ENCODE assay signal across 22 cellular contexts in the genomic region with DNA sequence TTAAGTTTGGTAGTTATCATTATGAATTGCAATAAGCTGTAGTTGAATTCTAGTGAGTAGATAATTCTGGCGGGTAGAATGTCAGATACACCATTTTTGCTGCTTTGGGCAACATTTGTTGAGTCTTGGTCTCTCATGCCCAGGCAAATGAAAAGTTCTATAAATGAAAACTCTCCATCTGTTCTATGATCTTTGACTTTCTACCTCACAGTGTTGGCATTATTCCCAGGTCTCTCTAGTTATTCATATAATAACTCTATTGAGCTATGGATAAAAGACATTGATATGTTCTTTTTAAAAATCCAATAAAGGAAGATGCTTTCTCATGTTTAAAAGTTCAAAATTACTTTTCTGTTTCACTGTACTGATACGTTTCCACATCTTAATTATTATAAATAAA.
DNase-seq lines count a peak whose midpoint lies in the region; TF ChIP-seq lines count a peak whose summit lies in the region.
"Had no signal": no experiment of that assay in that cellular context is flagged by ENCODE, and none has a peak within 500 bp of the region (broad histone marks: within the 10 kb centered on the region; RNA-seq: fewer than 3 reads in every experiment).

No MANE protein-coding gene starts in this region.

- H3K27ac ChIP-seq in GM23248 (no peak overlapping the region), uterus (no peak overlapping the region), esophagus muscularis mucosa (replicated peaks in 1 of 4) (no peak overlapping the region)
- H3K27ac ChIP-seq: neural progenitor cell, skin epidermis, testis, WERI-Rb-1 had no signal

- TF ChIP-seq CTCF in uterus (IDR thresholded peaks at IDR 0.05) (no peak), esophagus muscularis mucosa (IDR thresholded peaks at IDR 0.05) (no peak)

- in situ Hi-C loops in GM23248 (cut with MboI) = no loop called here

- DNase-seq in GM23248 (peak; percentile 14), NCI-H2171 treated with DMSO at 0.1 percent for 48 hours (lab: John Stamatoyannopoulos, UW) (peak; percentile 82), dedifferentiated amniotic fluid mesenchymal stem cell (ENCODE audit: extremely low spot score) (peak; percentile 27), glomerular endothelial cell (ENCODE audit: extremely low read depth, low read depth, low spot score) (peak; percentile 23), NAMALWA (ENCODE audit: low spot score) (no peak), uterus (no peak), esophagus muscularis mucosa (ENCODE audit: extremely low spot score) (no peak)
- DNase-seq in stimulated activated CD8-positive, alpha-beta memory T cell treated with anti-CD3 and anti-CD28 coated beads, Interleukin-4, amount 100 ng/mL, for 48 hours = no peak
- DNase-seq: activated CD8-positive, alpha-beta T cell treated with anti-CD3 and anti-CD28 coated beads for 36 hours; activated gamma-delta T cell; CD4-positive, CD25-positive, alpha-beta regulatory T cell; GF-D8; Karpas-422; NCI-H2081; NCI-H510A treated with DMSO at 0.1 percent for 48 hours; stimulated activated naive B cell treated with anti-CD40 and anti-IgM and Interleukin-4, amounts not matched to agents 10 μg/mL and 1 μg/mL and 100 μg/mL, for 72 hours; T-helper 2 cell; testis; WERI-Rb-1 had no signal

- H3K9me2 ChIP-seq in GM23248 (ENCODE audit: insufficient read depth) = no peaks in the 10 kb centered on the region

- 84 to 90% methylated on average over 2 of the region's 2 CpGs for WGBS in GM23248 (ENCODE audit: low coverage in 1 of 2, low lambda C conversion rate in 2 of 2, missing lambda C conversion rate in 2 of 2), 2 experiments
- WGBS in esophagus muscularis mucosa = 76% methylated on average over 2 of the region's 2 CpGs

- H3K27me3 ChIP-seq in GM23248 (replicated peaks; ENCODE audit: insufficient read depth) = no peaks in the 10 kb centered on the region
- H3K27me3 ChIP-seq in uterus = no peaks in the 10 kb centered on the region
- no peaks in the 10 kb centered on the region for H3K27me3 ChIP-seq in esophagus muscularis mucosa
- H3K27me3 ChIP-seq: neural progenitor cell, testis had no signal

- intact Hi-C loops in uterus (cut with DNase I; ENCODE audit: low total_unique reads) = no loop called here
- intact Hi-C loops in esophagus muscularis mucosa (cut with DNase I) = no loop called here

- no peak overlapping the region for H2AFZ ChIP-seq in GM23248
- H2AFZ ChIP-seq: neural progenitor cell had no signal

- H3F3A ChIP-seq in GM23248 (ENCODE audit: insufficient read depth) = no peaks in the 10 kb centered on the region

- no peak overlapping the region for H3K9ac ChIP-seq in GM23248
- H3K9ac ChIP-seq: neural progenitor cell had no signal

- no peak overlapping the region for H3K4me2 ChIP-seq in GM23248 (ENCODE audit: unreplicated experiment)
- H3K4me2 ChIP-seq: neural progenitor cell had no signal

- H3K4me3 ChIP-seq in GM23248 (no peak overlapping the region), uterus (no peak overlapping the region), esophagus muscularis mucosa (no peak overlapping the region)
- H3K4me3 ChIP-seq: lung, neural progenitor cell, skin epidermis, testis had no signal

- no peaks in the 10 kb centered on the region for H3K36me3 ChIP-seq in GM23248 (ENCODE audit: low read depth)
- no peaks in the 10 kb centered on the region for H3K36me3 ChIP-seq in uterus
- H3K36me3 ChIP-seq in esophagus muscularis mucosa = no peaks in the 10 kb centered on the region
- H3K36me3 ChIP-seq: neural progenitor cell, WERI-Rb-1 had no signal

- TF ChIP-seq EP300 in esophagus muscularis mucosa (IDR thresholded peaks at IDR 0.05) = no peak

- H3K9me3 ChIP-seq in GM23248 (ENCODE audit: low read depth) = no peaks in the 10 kb centered on the region
- H3K9me3 ChIP-seq in uterus = no peaks in the 10 kb centered on the region
- H3K9me3 ChIP-seq in esophagus muscularis mucosa = no peaks in the 10 kb centered on the region
- H3K9me3 ChIP-seq: testis had no signal

- H3K4me1 ChIP-seq in GM23248 (ENCODE audit: insufficient read depth) (no peaks in the 10 kb centered on the region), uterus (no peaks in the 10 kb centered on the region), esophagus muscularis mucosa (no peaks in the 10 kb centered on the region)
- H3K4me1 ChIP-seq: neural progenitor cell, testis had no signal

- TF ChIP-seq POLR2A in uterus (IDR thresholded peaks at IDR 0.05) (no peak), esophagus muscularis mucosa (IDR thresholded peaks at IDR 0.05; ENCODE audit: low read depth) (no peak)

- H4K20me1 ChIP-seq in GM23248 (ENCODE audit: insufficient read depth) = no peaks in the 10 kb centered on the region

- no peaks in the 10 kb centered on the region for H3K79me2 ChIP-seq in GM23248 (ENCODE audit: insufficient read depth)

Comparison
In these comparisons a context has a peak if more than half of its experiments do, and no peak if none do; other contexts are left out.
1. DNase-seq: peak in GM23248 (single experiment), NCI-H2171 treated with DMSO at 0.1 percent for 48 hours (single experiment), dedifferentiated amniotic fluid mesenchymal stem cell (single experiment) and glomerular endothelial cell (single experiment); none in NAMALWA (single experiment), stimulated activated CD8-positive, alpha-beta memory T cell treated with anti-CD3 and anti-CD28 coated beads, Interleukin-4, amount 100 ng/mL, for 48 hours (single experiment), uterus (0 of 2) and esophagus muscularis mucosa (single experiment).